In genomic region chr10:24622781-24623301, GRCh38 we compare ENCODE assay signal across 12 cellular contexts.
DNase-seq lines count a peak whose midpoint lies in the region; ATAC-seq and TF ChIP-seq lines count a peak whose summit lies in the region.
"Had no signal": no experiment of that assay in that cellular context is flagged by ENCODE, and none has a peak within 500 bp of the region (broad histone marks: within the 10 kb centered on the region; RNA-seq: fewer than 3 reads in every experiment).

No MANE protein-coding gene starts in this region.

- no peak for ATAC-seq in right cardiac atrium

- no peaks in the 10 kb centered on the region for H3K36me3 Mint-ChIP-seq in T-helper 2 cell treated with Interferon-gamma antibody and Interleukin-4, amounts not matched to agents 5 μg/mL and 100 μg/mL, for 36 hours (ENCODE audit: low read depth)

- peak; percentile 7 for DNase-seq in GM20000 (ENCODE audit: low spot score)
- no peak for DNase-seq in T-helper 2 cell treated with Interferon-gamma antibody and Interleukin-4, amounts not matched to agents 5 μg/mL and 100 μg/mL, for 36 hours (ENCODE audit: low spot score)
- peak; percentile 80 for DNase-seq in fibroblast of villous mesenchyme (ENCODE audit: low read depth)
- no peak for DNase-seq in NCI-H2107 treated with DMSO at 0.1 percent for 48 hours (lab: John Stamatoyannopoulos, UW; ENCODE audit: unreplicated experiment)
- DNase-seq in NCI-H526 treated with DMSO at 0.1 percent for 48 hours (lab: John Stamatoyannopoulos, UW), result no peak
- DNase-seq in right cardiac atrium, result no peak
- no peak for DNase-seq in HAP-1 (ENCODE audit: low spot score in 2 of 2)
- DNase-seq: DMS 273 treated with DMSO at 0.1 percent for 48 hours, erythroblast, NCI-H345 had no signal

- H3K27ac Mint-ChIP-seq in T-helper 2 cell treated with Interferon-gamma antibody and Interleukin-4, amounts not matched to agents 5 μg/mL and 100 μg/mL, for 36 hours, result peak overlapping the region; percentile 54

- intact Hi-C loops in right cardiac atrium (cut with DNase I), result no loop called here

- in situ Hi-C loops in HAP-1 (cut with MboI; ENCODE audit: low sequenced_read_pairs), result no loop called here

- 19% methylated on average over 4 of the region's 4 CpGs for WGBS in right cardiac atrium

- H4K20me1 ChIP-seq in BLaER1, result no peaks in the 10 kb centered on the region; the same call in 1 of the 2 replicates

- H3K9me3 Mint-ChIP-seq in T-helper 2 cell treated with Interferon-gamma antibody and Interleukin-4, amounts not matched to agents 5 μg/mL and 100 μg/mL, for 36 hours, result no peaks in the 10 kb centered on the region

- peak overlapping the region; percentile 5 for H3K4me3 Mint-ChIP-seq in T-helper 2 cell treated with Interferon-gamma antibody and Interleukin-4, amounts not matched to agents 5 μg/mL and 100 μg/mL, for 36 hours

- H3K36me3 ChIP-seq in BLaER1 (peaks cover 13% of the 10 kb centered on the region; the same call in 1 of the 2 replicates), HAP-1 (replicated peaks) (peaks cover under 1% of the 10 kb centered on the region; the same call in 1 of the 2 replicates)

- H3K4me1 ChIP-seq in BLaER1 (peaks cover 37% of the 10 kb centered on the region), right cardiac atrium (ENCODE audit: control insufficient read depth, insufficient read depth, low read length) (peaks cover 2% of the 10 kb centered on the region), HAP-1 (no peaks in the 10 kb centered on the region)

- no peak overlapping the region for H3K27ac ChIP-seq in BLaER1
- H3K27ac ChIP-seq in right cardiac atrium (ENCODE audit: low read length), result no peak overlapping the region
- H3K27ac ChIP-seq: right atrium auricular region had no signal

- H3K27me3 ChIP-seq in BLaER1 (no peaks in the 10 kb centered on the region), right cardiac atrium (ENCODE audit: control insufficient read depth, insufficient read depth) (no peaks in the 10 kb centered on the region), HAP-1 (ENCODE audit: low read depth) (no peaks in the 10 kb centered on the region)
- H3K27me3 ChIP-seq: right atrium auricular region had no signal

- no peaks in the 10 kb centered on the region for H3K27me3 Mint-ChIP-seq in T-helper 2 cell treated with Interferon-gamma antibody and Interleukin-4, amounts not matched to agents 5 μg/mL and 100 μg/mL, for 36 hours (ENCODE audit: low read depth)

- H3K4me3 ChIP-seq in BLaER1 (0 out of 2 replicates have a peak overlapping the region, but pooled peaks have one; percentile 6), fibroblast of villous mesenchyme (ENCODE audit: low read depth, low read length) (no peak overlapping the region), right cardiac atrium (ENCODE audit: low read length) (no peak overlapping the region), HAP-1 (no peak overlapping the region)
- H3K4me3 ChIP-seq: right atrium auricular region had no signal

- H3K4me1 Mint-ChIP-seq in T-helper 2 cell treated with Interferon-gamma antibody and Interleukin-4, amounts not matched to agents 5 μg/mL and 100 μg/mL, for 36 hours (ENCODE audit: low read depth), result peaks cover 23% of the 10 kb centered on the region

- peak overlapping the region; percentile 13; the same call in 1 of the 2 replicates for H3K9ac ChIP-seq in BLaER1

- TF ChIP-seq CTCF in GM20000 (IDR thresholded peaks at IDR 0.05; ENCODE audit: extremely low read depth, missing control alignments) (no peak), fibroblast of villous mesenchyme (IDR thresholded peaks at IDR 0.05; ENCODE audit: insufficient read depth, low read depth, low read length) (no peak)

- H3K9me3 ChIP-seq in BLaER1 (no peaks in the 10 kb centered on the region), right cardiac atrium (ENCODE audit: control insufficient read depth, low read length) (no peaks in the 10 kb centered on the region), HAP-1 (no peaks in the 10 kb centered on the region)
- H3K9me3 ChIP-seq: right atrium auricular region had no signal

- peak overlapping the region; percentile 77 for H3K4me2 ChIP-seq in BLaER1

Comparison
In these comparisons a context has a peak if more than half of its experiments do, and no peak if none do; other contexts are left out.
1. DNase-seq: peak in GM20000 (single experiment) and fibroblast of villous mesenchyme (single experiment); none in T-helper 2 cell treated with Interferon-gamma antibody and Interleukin-4, amounts not matched to agents 5 μg/mL and 100 μg/mL, for 36 hours (single experiment), NCI-H2107 treated with DMSO at 0.1 percent for 48 hours (single experiment), NCI-H526 treated with DMSO at 0.1 percent for 48 hours (single experiment), right cardiac atrium (0 of 3) and HAP-1 (0 of 2).